In the genomic region with DNA sequence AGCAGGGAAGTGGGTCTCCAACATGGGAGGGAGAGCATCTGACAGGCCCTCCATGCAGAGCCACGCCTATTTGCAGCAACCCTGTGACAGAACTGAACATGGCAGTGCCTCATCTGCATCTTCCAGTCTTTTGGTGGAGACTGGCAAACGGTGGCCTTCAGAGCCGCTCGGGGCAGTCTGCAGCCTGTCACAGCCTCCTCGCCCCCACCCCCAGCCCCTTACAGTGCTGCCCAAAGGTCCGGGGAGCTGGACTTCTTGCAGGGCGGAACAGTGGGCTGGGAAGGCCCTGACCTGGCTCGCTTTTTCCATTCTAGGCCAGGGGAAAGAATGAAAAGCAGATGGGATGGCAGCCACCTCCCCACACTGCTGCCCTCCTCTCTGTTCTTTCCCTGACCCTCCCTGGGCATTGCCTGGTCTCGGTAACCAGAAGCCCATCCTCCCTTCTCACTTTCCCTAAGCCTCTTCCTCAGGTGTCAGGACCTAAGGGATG, we compare ENCODE assay signal across 10 cellular contexts. TPM values are rescaled to one million over a fixed set of nuclear protein-coding genes. Genes with fewer than 3 reads are reported as not detected.
A peak's percentile ranks its signal among the peaks of the same experiment; 100 is the strongest.
DNase-seq lines count a peak whose midpoint lies in the region; ATAC-seq, FAIRE-seq and TF ChIP-seq lines count a peak whose summit lies in the region.
"Had no signal": no experiment of that assay in that cellular context is flagged by ENCODE, and none has a peak within 500 bp of the region (broad histone marks: within the 10 kb centered on the region; RNA-seq: fewer than 3 reads in every experiment).

No MANE protein-coding gene starts in this region.

- whole genome bisulfite sequencing in pancreas, 2 donors: 35 to 37% methylated on average over 9 of the region's 9 CpGs

- peak overlapping the region; percentile 99 for H3K4me3 ChIP-seq in BJ (ENCODE audit: low read depth, low read length)
- no peak overlapping the region for H3K4me3 ChIP-seq in NT2/D1 (ENCODE audit: insufficient read length, low read depth)
- H3K4me3 ChIP-seq in endocrine pancreas (ENCODE audit: control insufficient read depth, insufficient read depth, low read length): peak overlapping the region; percentile 32
- H3K4me3 ChIP-seq in pancreas: peak overlapping the region in 2 of 4 donors; percentile 95 to 100

- CTCF ChIA-PET in BJ (lab: Yijun Ruan, JAX): interaction anchor here (1.4 to 22.7 kb wide), 2 partner anchors 57 to 125 kb away, joined by 3 to 347 read pairs; partner anchors contain the start of gene DACT3

- TF ChIP-seq CTCF in BJ (IDR thresholded peaks at IDR 0.05; ENCODE audit: insufficient read depth, low read depth, low read length): no peak
- TF ChIP-seq CTCF in pancreas (IDR thresholded peaks at IDR 0.05): no peak
- TF ChIP-seq CTCF in D721Med (IDR thresholded peaks at IDR 0.05; ENCODE audit: insufficient read depth, missing control alignments): no peak

- DNase-seq in BJ (ENCODE audit: low read depth) (no peak), NT2/D1 (ENCODE audit: low read depth, low spot score) (no peak), pancreas (peak in 2 of 6 donors; percentile 22 to 36), retina (no peak), D721Med (ENCODE audit: insufficient read length, low spot score) (no peak), ACHN (no peak)
- DNase-seq in activated CD4-positive, alpha-beta T cell treated with anti-CD3 and anti-CD28 coated beads, Interleukin-2, amount 50 U/mL, for 48 hours: no peak

- H3K36me3 ChIP-seq in BJ (ENCODE audit: control insufficient read depth, insufficient read depth, low read length): peaks cover 27% of the 10 kb centered on the region
- H3K36me3 ChIP-seq in NT2/D1 (ENCODE audit: insufficient read depth, insufficient read length, low read length): peaks cover 59% of the 10 kb centered on the region
- peaks cover 9% of the 10 kb centered on the region for H3K36me3 ChIP-seq in endocrine pancreas (ENCODE audit: control insufficient read depth, insufficient read depth, low read length)
- peaks cover 0 to 33% (median 19%) of the 10 kb centered on the region in 3 donors for H3K36me3 ChIP-seq in pancreas

- peaks cover 1% of the 10 kb centered on the region; the same call in 1 of the 2 replicates for H3K27me3 ChIP-seq in BJ (ENCODE audit: control insufficient read depth, insufficient read depth, low read length)
- no peaks in the 10 kb centered on the region for H3K27me3 ChIP-seq in NT2/D1 (ENCODE audit: insufficient read depth, insufficient read length)
- H3K27me3 ChIP-seq in endocrine pancreas (ENCODE audit: control insufficient read depth, insufficient read depth, low read length): no peaks in the 10 kb centered on the region
- H3K27me3 ChIP-seq in pancreas: no peaks in the 10 kb centered on the region

- in situ Hi-C loops in ACHN (cut with HindIII; ENCODE audit: low pct_ligation_motif_present, low pct_unique_long_range_greater_than_20kb, low sequenced_read_pairs): no loop called here

- no peak for FAIRE-seq in pancreas (lab: Jason Lieb, UNC)
- FAIRE-seq in D721Med (lab: Jason Lieb, UNC): no peak
- FAIRE-seq: colon had no signal

- no peaks in the 10 kb centered on the region for H3K9me3 ChIP-seq in NT2/D1 (ENCODE audit: insufficient read depth, low read length)
- H3K9me3 ChIP-seq in endocrine pancreas (ENCODE audit: control insufficient read depth, low read length): no peaks in the 10 kb centered on the region
- no peaks in the 10 kb centered on the region for H3K9me3 ChIP-seq in pancreas

- H3K4me1 ChIP-seq in NT2/D1 (ENCODE audit: insufficient read depth, insufficient read length) (peaks cover 7% of the 10 kb centered on the region), endocrine pancreas (ENCODE audit: control insufficient read depth, insufficient read depth, low read length) (no peaks in the 10 kb centered on the region), pancreas (peaks cover 10 to 18% (median 15%) of the 10 kb centered on the region in 3 donors)

- H3K9ac ChIP-seq in NT2/D1 (ENCODE audit: insufficient read length, low read depth) (peak overlapping the region; percentile 42), endocrine pancreas (ENCODE audit: control insufficient read depth, insufficient read depth, low read length) (peak overlapping the region; percentile 74)

- peak overlapping the region; percentile 34 to 100 (median 86) for H3K27ac ChIP-seq in pancreas

- intact Hi-C loops in pancreas (cut with DNase I): no loop called here

- ATAC-seq in pancreas: no peak

- POLR2A ChIA-PET in BJ (lab: Charles Lee): no interaction called here

RNA-seq across cellular contexts. Expression of gene CALM3, which starts 2.7 kb away (rescaled TPM):
- 516 and 517 TPM in 2 replicates for polyA plus RNA-seq in BJ (2011; rRNA removed)
- 100 and 115 TPM in 2 replicates for polyA minus RNA-seq in BJ (2011; rRNA and poly(A)+ RNA removed)
- total RNA-seq in pancreas: 100 to 1,000 TPM in 1 of 6 donors, 10 to 100 TPM in 5; 59.6 to 127 (median 83.3) TPM
- polyA plus RNA-seq in pancreas: 10 to 100 TPM; 86.6 to 95.5 TPM

RNA-seq across cellular contexts. Expression of gene PTGIR, which starts 21.1 kb away (rescaled TPM):
- polyA plus RNA-seq in BJ (2011; rRNA removed) (16.9 and 27.8 TPM in 2 replicates), pancreas (1 to 10 TPM; 3.5 TPM)
- 9.5 and 13.1 TPM in 2 replicates for polyA minus RNA-seq in BJ (2011; rRNA and poly(A)+ RNA removed)
- total RNA-seq in pancreas: 1 to 10 TPM in 4 of 6 donors, under 1 TPM in 2; 0.56 to 4.6 (median 1.6) TPM
- total RNA-seq: renal cortical epithelial cell had no signal

RNA-seq across cellular contexts. Expression of gene GNG8, which starts 32.2 kb away (rescaled TPM):
- not detected in 2 replicates for polyA plus RNA-seq in BJ (2011; rRNA removed)
- not detected in 2 replicates for polyA minus RNA-seq in BJ (2011; rRNA and poly(A)+ RNA removed)
- total RNA-seq in pancreas: not detected
- not detected for polyA plus RNA-seq in pancreas
- total RNA-seq: renal cortical epithelial cell had no signal

RNA-seq across cellular contexts. Expression of gene DACT3, which starts 57.2 kb away (rescaled TPM):
- 6.2 and 7.1 TPM in 2 replicates for polyA plus RNA-seq in BJ (2011; rRNA removed)
- polyA minus RNA-seq in BJ (2011; rRNA and poly(A)+ RNA removed): 4.1 and 5.5 TPM in 2 replicates
- 1 to 10 TPM in 2 of 6 donors, under 1 TPM in 4; 0.24 to 1.7 (median 0.48) TPM for total RNA-seq in pancreas
- polyA plus RNA-seq in pancreas: 1 to 10 TPM in 1 of 2 donors, under 1 TPM in 1; 0.89 to 1.3 TPM
- total RNA-seq: renal cortical epithelial cell had no signal
